ENCODE assay signal across 14 cellular contexts in genomic region chr6:159754959-159755914, GRCh38. TPM values are rescaled to one million over a fixed set of nuclear protein-coding genes. Genes with fewer than 3 reads are reported as not detected.
DNase-seq lines count a peak whose midpoint lies in the region; ATAC-seq and TF ChIP-seq lines count a peak whose summit lies in the region.
"Had no signal": no experiment of that assay in that cellular context is flagged by ENCODE, and none has a peak within 500 bp of the region (broad histone marks: within the 10 kb centered on the region; RNA-seq: fewer than 3 reads in every experiment).

No MANE protein-coding gene starts in this region.

- H3K4me1 Mint-ChIP-seq in endodermal cell, result peaks cover 10% of the 10 kb centered on the region

- no peak overlapping the region for H3K4me3 Mint-ChIP-seq in endodermal cell

- no peaks in the 10 kb centered on the region for H3K27me3 ChIP-seq in endodermal cell (ENCODE audit: control insufficient read depth, insufficient read depth, low read length, poor library complexity, severe bottlenecking)
- H3K27me3 ChIP-seq: brain microvascular endothelial cell had no signal

- no peak for TF ChIP-seq CTCF in endodermal cell (conservative IDR thresholded peaks at IDR 0.05)

- H3K9me3 Mint-ChIP-seq in endodermal cell, result no peaks in the 10 kb centered on the region

- H3K4me3 ChIP-seq in endodermal cell (ENCODE audit: low read length), result no peak overlapping the region

- 96 to 98% methylated on average over 8 to 15 of the region's 15 CpGs for WGBS in endodermal cell (ENCODE audit: insufficient coverage in 1 of 2, insufficient read length in 1 of 2), 2 experiments

- peaks cover 93% of the 10 kb centered on the region for H3K36me3 ChIP-seq in endodermal cell (ENCODE audit: control insufficient read depth, insufficient read depth, low read length)

- H3K36me3 Mint-ChIP-seq in endodermal cell (ENCODE audit: low read depth), result peaks cover 61% of the 10 kb centered on the region

- peaks cover 8% of the 10 kb centered on the region for H3K4me1 ChIP-seq in endodermal cell (ENCODE audit: control insufficient read depth, insufficient read depth, low read length)

- H3K9ac ChIP-seq in endodermal cell (ENCODE audit: extremely low read depth, low read length, poor library complexity, severe bottlenecking), result no peak overlapping the region

- DNase-seq in DMS 273 (lab: John Stamatoyannopoulos, UW; ENCODE audit: unreplicated experiment), result peak; percentile 30
- DNase-seq in DMS 273 treated with DMSO at 0.1 percent for 48 hours (lab: John Stamatoyannopoulos, UW), result no peak
- DNase-seq in LHCN-M2 (ENCODE audit: low read depth), result peak; percentile 25
- DNase-seq in endodermal cell, result no peak
- DNase-seq in pons (ENCODE audit: low spot score), result peak; percentile 12
- no peak for DNase-seq in activated effector memory CD4-positive, alpha-beta T cell treated with anti-CD3 and anti-CD28 coated beads, Interleukin-2, amount 50 U/mL, for 16 hours
- no peak for DNase-seq in hippocampal formation (lab: John Stamatoyannopoulos, UW)
- DNase-seq: brain microvascular endothelial cell; NCI-H187 treated with DMSO at 0.1 percent for 48 hours; stimulated activated CD4-positive, alpha-beta T cell treated with anti-CD3 and anti-CD28 coated beads, Interleukin-2, amount 100 ng/mL, for 24 hours had no signal

- no peak for ATAC-seq in GM19324 (IDR thresholded peaks at IDR 0.05; ENCODE audit: low FRiP score, unreplicated experiment)
- ATAC-seq: esophagus mucosa had no signal

- peak overlapping the region; percentile 57 for H3K27ac Mint-ChIP-seq in endodermal cell

- no peak overlapping the region for H3K27ac ChIP-seq in endodermal cell (ENCODE audit: low read depth, low read length)
- H3K27ac ChIP-seq: brain microvascular endothelial cell had no signal

- H3K27me3 Mint-ChIP-seq in endodermal cell (ENCODE audit: insufficient read depth), result no peaks in the 10 kb centered on the region

- H3K9me3 ChIP-seq in endodermal cell (ENCODE audit: control insufficient read depth, low read length), result no peaks in the 10 kb centered on the region

RNA-seq across cellular contexts. Expression of gene ACAT2, which starts 6.6 kb away (rescaled TPM):
- 24.2 and 27.4 TPM in 2 replicates for total RNA-seq in LHCN-M2 (2014; rRNA removed)
- 66.1 TPM for polyA plus RNA-seq in LHCN-M2 (2012)
- 100 to 1,000 TPM; 108 to 147 TPM for total RNA-seq in endodermal cell
- 161 TPM for polyA plus RNA-seq in endodermal cell (2013, experiment 1 of 2)
- polyA plus RNA-seq in endodermal cell (2013, experiment 2 of 2), result 165 TPM

RNA-seq across cellular contexts. Expression of gene WTAP, which starts 27.9 kb away (rescaled TPM):
- total RNA-seq in LHCN-M2 (2014; rRNA removed), result 81.4 and 90.3 TPM in 2 replicates
- polyA plus RNA-seq in LHCN-M2 (2012), result 46.5 TPM
- total RNA-seq in endodermal cell, result 100 to 1,000 TPM; 112 to 119 TPM
- 117 TPM for polyA plus RNA-seq in endodermal cell (2013, experiment 1 of 2)
- polyA plus RNA-seq in endodermal cell (2013, experiment 2 of 2), result 110 TPM

RNA-seq across cellular contexts. Expression of gene TCP1, which starts 34.2 kb away (rescaled TPM):
- 339 and 384 TPM in 2 replicates for total RNA-seq in LHCN-M2 (2014; rRNA removed)
- 158 TPM for polyA plus RNA-seq in LHCN-M2 (2012)
- 100 to 1,000 TPM; 241 to 246 TPM for total RNA-seq in endodermal cell
- polyA plus RNA-seq in endodermal cell (2013, experiment 1 of 2), result 234 TPM
- polyA plus RNA-seq in endodermal cell (2013, experiment 2 of 2), result 228 TPM

RNA-seq across cellular contexts. Expression of gene MRPL18, which starts 35.0 kb away (rescaled TPM):
- total RNA-seq in LHCN-M2 (2014; rRNA removed) (95.2 and 111 TPM in 2 replicates), endodermal cell (10 to 100 TPM; 46.7 to 56.9 TPM)
- polyA plus RNA-seq in LHCN-M2 (2012), result 82.0 TPM
- 40.7 TPM for polyA plus RNA-seq in endodermal cell (2013, experiment 1 of 2)
- polyA plus RNA-seq in endodermal cell (2013, experiment 2 of 2), result 40.6 TPM

RNA-seq across cellular contexts. Expression of gene PNLDC1, which starts 44.8 kb away (rescaled TPM):
- total RNA-seq in LHCN-M2 (2014; rRNA removed), result not detected in 2 replicates
- not detected for polyA plus RNA-seq in LHCN-M2 (2012)
- total RNA-seq in endodermal cell, result not detected
- not detected for polyA plus RNA-seq in endodermal cell (2013, experiment 1 of 2)
- polyA plus RNA-seq in endodermal cell (2013, experiment 2 of 2), result not detected
- total RNA-seq: A172, esophagus mucosa, kidney epithelial cell had no signal

Comparison
In these comparisons a context has a peak if more than half of its experiments do, and no peak if none do; other contexts are left out.
1. DNase-seq: peak in DMS 273 (single experiment), LHCN-M2 (single experiment) and pons (single experiment); none in DMS 273 treated with DMSO at 0.1 percent for 48 hours (single experiment), endodermal cell (single experiment), activated effector memory CD4-positive, alpha-beta T cell treated with anti-CD3 and anti-CD28 coated beads, Interleukin-2, amount 50 U/mL, for 16 hours (single experiment) and hippocampal formation (0 of 2).